Comparison of ENCODE assay signal across 1 cellular context in genomic region chr3:32691847-32692246, GRCh38.
TF ChIP-seq lines count a peak whose summit lies in the region.

No MANE protein-coding gene starts in this region.

TF ChIP-seq in GM23338, 12 proteins besides CTCF, POLR2A, EP300 and RAD21 (continued from another document):
- TF ChIP-seq ZNF462 (CRISPR knock-in tag; IDR thresholded peaks at IDR 0.05): no peak
- no peak for TF ChIP-seq JUNB (IDR thresholded peaks at IDR 0.05; ENCODE audit: unreplicated experiment)
- TF ChIP-seq, protein P1, sequence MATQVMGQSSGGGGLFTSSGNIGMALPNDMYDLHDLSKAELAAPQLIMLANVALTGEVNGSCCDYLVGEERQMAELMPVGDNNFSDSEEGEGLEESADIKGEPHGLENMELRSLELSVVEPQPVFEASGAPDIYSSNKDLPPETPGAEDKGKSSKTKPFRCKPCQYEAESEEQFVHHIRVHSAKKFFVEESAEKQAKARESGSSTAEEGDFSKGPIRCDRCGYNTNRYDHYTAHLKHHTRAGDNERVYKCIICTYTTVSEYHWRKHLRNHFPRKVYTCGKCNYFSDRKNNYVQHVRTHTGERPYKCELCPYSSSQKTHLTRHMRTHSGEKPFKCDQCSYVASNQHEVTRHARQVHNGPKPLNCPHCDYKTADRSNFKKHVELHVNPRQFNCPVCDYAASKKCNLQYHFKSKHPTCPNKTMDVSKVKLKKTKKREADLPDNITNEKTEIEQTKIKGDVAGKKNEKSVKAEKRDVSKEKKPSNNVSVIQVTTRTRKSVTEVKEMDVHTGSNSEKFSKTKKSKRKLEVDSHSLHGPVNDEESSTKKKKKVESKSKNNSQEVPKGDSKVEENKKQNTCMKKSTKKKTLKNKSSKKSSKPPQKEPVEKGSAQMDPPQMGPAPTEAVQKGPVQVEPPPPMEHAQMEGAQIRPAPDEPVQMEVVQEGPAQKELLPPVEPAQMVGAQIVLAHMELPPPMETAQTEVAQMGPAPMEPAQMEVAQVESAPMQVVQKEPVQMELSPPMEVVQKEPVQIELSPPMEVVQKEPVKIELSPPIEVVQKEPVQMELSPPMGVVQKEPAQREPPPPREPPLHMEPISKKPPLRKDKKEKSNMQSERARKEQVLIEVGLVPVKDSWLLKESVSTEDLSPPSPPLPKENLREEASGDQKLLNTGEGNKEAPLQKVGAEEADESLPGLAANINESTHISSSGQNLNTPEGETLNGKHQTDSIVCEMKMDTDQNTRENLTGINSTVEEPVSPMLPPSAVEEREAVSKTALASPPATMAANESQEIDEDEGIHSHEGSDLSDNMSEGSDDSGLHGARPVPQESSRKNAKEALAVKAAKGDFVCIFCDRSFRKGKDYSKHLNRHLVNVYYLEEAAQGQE (IDR thresholded peaks at IDR 0.05; ENCODE audit: unreplicated experiment): no peak
- TF ChIP-seq EZH2phosphoT487 (IDR thresholded peaks at IDR 0.05; ENCODE audit: unreplicated experiment): no peak
- TF ChIP-seq STAT1 (IDR thresholded peaks at IDR 0.05; ENCODE audit: unreplicated experiment): no peak
- no peak for TF ChIP-seq EZH2 (IDR thresholded peaks at IDR 0.05; ENCODE audit: low read depth, unreplicated experiment)
- no peak for TF ChIP-seq NANOG (IDR thresholded peaks at IDR 0.05; ENCODE audit: borderline replicate concordance)
TF ChIP-seq in GM23338: peak in this region for 0.
